ENCODE assay signal across 10 cellular contexts in genomic region chr11:72227316-72228228, GRCh38. TPM values are rescaled to one million over a fixed set of nuclear protein-coding genes. Genes with fewer than 3 reads are reported as not detected.
A peak's percentile ranks its signal among the peaks of the same experiment; 100 is the strongest.
DNase-seq lines count a peak whose midpoint lies in the region; ATAC-seq and TF ChIP-seq lines count a peak whose summit lies in the region.
"Had no signal": no experiment of that assay in that cellular context is flagged by ENCODE, and none has a peak within 500 bp of the region (broad histone marks: within the 10 kb centered on the region; RNA-seq: fewer than 3 reads in every experiment).

No MANE protein-coding gene starts in this region.

- ATAC-seq in left lung, result no peak
- no peak for ATAC-seq in HG02588 (IDR thresholded peaks at IDR 0.05; ENCODE audit: unreplicated experiment)
- no peak for ATAC-seq in GM19023 (IDR thresholded peaks at IDR 0.05; ENCODE audit: unreplicated experiment)

- H3K4me1 ChIP-seq in mammary epithelial cell (ENCODE audit: insufficient read depth, low read length) (peaks cover 33% of the 10 kb centered on the region), trophoblast cell (ENCODE audit: control insufficient read depth in 1 of 2, insufficient read depth in 2 of 2, low read length in 2 of 2) (peaks cover 7 to 15% of the 10 kb centered on the region in 2 experiments), left lung (peaks cover 10 to 25% of the 10 kb centered on the region in 2 donors), MM.1S (ENCODE audit: low read length) (peaks cover under 1% of the 10 kb centered on the region)

- peak overlapping the region; percentile 7 for H3K4me2 ChIP-seq in mammary epithelial cell (ENCODE audit: insufficient read depth, low read depth, low read length)
- H3K4me2 ChIP-seq in trophoblast cell (ENCODE audit: low read length), result no peak overlapping the region
- no peak overlapping the region for H3K4me2 ChIP-seq in MM.1S (ENCODE audit: low read depth, low read length)

- no TSS peak for BruUV-seq in mammary epithelial cell (replicated peaks; lab: Mats Ljungman, UMichigan)

- no peak overlapping the region for H3K14ac ChIP-seq in trophoblast cell (ENCODE audit: low read length)

- WGBS in mammary epithelial cell (ENCODE audit: low coverage, missing lambda C conversion rate), result 37% methylated on average over 12 of the region's 14 CpGs
- no CpG with 5 or more reads among the region's 14 CpGs for WGBS in trophoblast cell (ENCODE audit: extremely low coverage, insufficient coverage, insufficient read length)

- H3F3A ChIP-seq in MM.1S (ENCODE audit: insufficient read depth, low read length), result peaks cover 11% of the 10 kb centered on the region; the same call in 1 of the 2 replicates

- H3K79me1 ChIP-seq in trophoblast cell (ENCODE audit: low read length), result peaks cover 25% of the 10 kb centered on the region

- H2AFZ ChIP-seq in mammary epithelial cell (ENCODE audit: low read depth, low read length) (no peak overlapping the region), trophoblast cell (ENCODE audit: insufficient read depth, low read length, poor library complexity) (no peak overlapping the region), MM.1S (ENCODE audit: low read length) (no peak overlapping the region)

- H3K23ac ChIP-seq in trophoblast cell (ENCODE audit: low read length), result no peak overlapping the region

- no peak overlapping the region for H2BK5ac ChIP-seq in trophoblast cell (ENCODE audit: low read depth, low read length, poor library complexity)

- H2BK12ac ChIP-seq in trophoblast cell (ENCODE audit: low read length), result no peak overlapping the region

- H3K9me3 ChIP-seq in mammary epithelial cell (replicated peaks; ENCODE audit: insufficient read depth, low read length), result no peaks in the 10 kb centered on the region
- H3K9me3 ChIP-seq in trophoblast cell (ENCODE audit: insufficient read depth, low read depth, low read length), result peaks cover 2% of the 10 kb centered on the region
- H3K9me3 ChIP-seq in left lung, result no peaks in the 10 kb centered on the region
- H3K9me3 ChIP-seq in MM.1S (replicated peaks; ENCODE audit: insufficient read depth, low read length), result no peaks in the 10 kb centered on the region
- H3K9me3 ChIP-seq: ovary had no signal

- DNase-seq in DMS79 treated with DMSO at 0.1 percent for 48 hours (lab: John Stamatoyannopoulos, UW) (peak; percentile 93), NCI-H146 treated with DMSO at 0.1 percent for 48 hours (lab: John Stamatoyannopoulos, UW; ENCODE audit: unreplicated experiment) (peak; percentile 95), mammary epithelial cell (peak; percentile 61), trophoblast cell (peak; percentile 78 to 79), left lung (no peak), MM.1S (no peak)

- H3K9me2 ChIP-seq in MM.1S (replicated peaks; ENCODE audit: insufficient read depth, low read length), result no peaks in the 10 kb centered on the region

- H3K36me3 ChIP-seq in mammary epithelial cell (ENCODE audit: insufficient read depth, low read length) (peaks cover 18% of the 10 kb centered on the region), trophoblast cell (ENCODE audit: control insufficient read depth in 1 of 2, insufficient read depth in 2 of 2, low read length in 2 of 2) (peaks cover 58 to 62% of the 10 kb centered on the region in 2 experiments), left lung (peaks cover 4 to 60% of the 10 kb centered on the region in 2 donors), MM.1S (replicated peaks; ENCODE audit: insufficient read depth, low read length) (no peaks in the 10 kb centered on the region)
- H3K36me3 ChIP-seq: ovary had no signal

- H3K27me3 ChIP-seq in mammary epithelial cell (ENCODE audit: insufficient read depth, low read length) (no peaks in the 10 kb centered on the region), trophoblast cell (ENCODE audit: insufficient read depth, low read length) (no peaks in the 10 kb centered on the region), left lung (no peaks in the 10 kb centered on the region), MM.1S (replicated peaks; ENCODE audit: insufficient read depth, low read length) (no peaks in the 10 kb centered on the region)
- H3K27me3 ChIP-seq: ovary had no signal

- H4K12ac ChIP-seq in trophoblast cell (ENCODE audit: low read depth, low read length), result no peak overlapping the region

- no peak overlapping the region for H3K4ac ChIP-seq in trophoblast cell (ENCODE audit: low read depth, low read length)

- intact Hi-C loops in mammary epithelial cell (cut with micrococcal nuclease) (loop anchor here (1.0 to 2.0 kb wide), 2 partner anchors 187 to 203 kb away; no protein-coding TSS in a partner anchor), left lung (cut with DNase I) (no loop called here)

- H3K27ac ChIP-seq in mammary epithelial cell (ENCODE audit: insufficient read depth, low read depth, low read length) (no peak overlapping the region), trophoblast cell (ENCODE audit: low read depth, low read length) (no peak overlapping the region), left lung (no peak overlapping the region), MM.1S (ENCODE audit: low read length) (no peak overlapping the region)
- H3K27ac ChIP-seq: ovary had no signal

- no peak overlapping the region for H3K4me3 ChIP-seq in mammary epithelial cell (replicated peaks in 1 of 3; ENCODE audit: insufficient read depth in 1 of 3, low read depth in 2 of 3, low read length in 3 of 3)
- no peak overlapping the region for H3K4me3 ChIP-seq in trophoblast cell (ENCODE audit: low read depth, low read length)
- H3K4me3 ChIP-seq in left lung, result no peak overlapping the region
- H3K4me3 ChIP-seq in MM.1S (ENCODE audit: low read length), result no peak overlapping the region
- H3K4me3 ChIP-seq: ovary had no signal

- in situ Hi-C loops in mammary epithelial cell (cut with MboI; ENCODE audit: low sequenced_read_pairs in 2 of 2), result no loop called here

- no peak overlapping the region for H4K8ac ChIP-seq in trophoblast cell (ENCODE audit: low read depth, low read length)

- H4K91ac ChIP-seq in trophoblast cell (ENCODE audit: low read depth, low read length), result no peak overlapping the region

- H2AK5ac ChIP-seq in trophoblast cell (ENCODE audit: low read length), result no peak overlapping the region

- no peak overlapping the region for H3K9ac ChIP-seq in mammary epithelial cell (ENCODE audit: insufficient read depth, low read length)
- H3K9ac ChIP-seq in trophoblast cell (ENCODE audit: low read length), result no peak overlapping the region
- no peak overlapping the region for H3K9ac ChIP-seq in MM.1S (ENCODE audit: low read length)

- CTCF ChIA-PET in mammary epithelial cell (lab: Charles Lee; ENCODE audit: low non-redundant PET), result interaction anchor here (0.6 to 1.0 kb wide), 3 partner anchors 10 to 203 kb away, joined by 3 to 8 read pairs (median 5); no protein-coding TSS in a partner anchor

- H3K79me2 ChIP-seq in mammary epithelial cell (ENCODE audit: insufficient read depth, low read length), result peaks cover 29% of the 10 kb centered on the region
- peaks cover 24% of the 10 kb centered on the region for H3K79me2 ChIP-seq in trophoblast cell (ENCODE audit: control insufficient read depth, insufficient read depth, low read length, poor library complexity)
- peaks cover 28% of the 10 kb centered on the region for H3K79me2 ChIP-seq in MM.1S (ENCODE audit: low read length)

- dilution Hi-C loops in mammary epithelial cell (cut with HindIII; ENCODE audit: low sequenced_read_pairs), result no loop called here

- TF ChIP-seq CTCF in mammary epithelial cell (conservative IDR thresholded peaks at IDR 0.05 in 1 of 2, IDR thresholded peaks at IDR 0.05 in 1 of 2; ENCODE audit: extremely low read depth in 1 of 2, insufficient read depth in 1 of 2, low read depth in 1 of 2, low read length in 2 of 2) (no peak), left lung (IDR thresholded peaks at IDR 0.05) (no peak), MM.1S (IDR thresholded peaks at IDR 0.05; ENCODE audit: low read length) (no peak)

- no peaks in the 10 kb centered on the region for H4K20me1 ChIP-seq in mammary epithelial cell (ENCODE audit: insufficient read depth, low read length)
- no peaks in the 10 kb centered on the region for H4K20me1 ChIP-seq in MM.1S (ENCODE audit: insufficient read depth, low read length)

- no peak overlapping the region for H2BK120ac ChIP-seq in trophoblast cell (ENCODE audit: insufficient read depth, low read length, poor library complexity)

- no peak overlapping the region for H3K18ac ChIP-seq in trophoblast cell (ENCODE audit: low read length)

RNA-seq across cellular contexts. Expression of gene INPPL1, which starts 3.0 kb away (rescaled TPM):
- 100 to 1,000 TPM; 111 to 185 TPM for total RNA-seq in mammary epithelial cell
- 65.7 TPM for polyA plus RNA-seq in mammary epithelial cell
- polyA minus RNA-seq in mammary epithelial cell, result 152 TPM
- 128 and 130 TPM in 2 replicates for polyA plus RNA-seq in trophoblast cell (2013)
- total RNA-seq in left lung, result 100 to 1,000 TPM; 159 to 201 TPM

RNA-seq across cellular contexts. Expression of gene FOLR2, which starts 11.0 kb away (rescaled TPM):
- total RNA-seq in mammary epithelial cell (not detected), left lung (10 to 100 TPM; 20.9 to 50.2 TPM)
- not detected for polyA plus RNA-seq in mammary epithelial cell
- polyA minus RNA-seq in mammary epithelial cell, result not detected
- polyA plus RNA-seq in trophoblast cell (2013), result not detected in 2 replicates
- total RNA-seq: glomerular endothelial cell had no signal

RNA-seq across cellular contexts. Expression of gene PHOX2A, which starts 16.4 kb away (rescaled TPM):
- total RNA-seq in mammary epithelial cell (not detected), left lung (not detected)
- not detected for polyA plus RNA-seq in mammary epithelial cell
- not detected for polyA minus RNA-seq in mammary epithelial cell
- polyA plus RNA-seq in trophoblast cell (2013), result 9.5 and 11.0 TPM in 2 replicates
- total RNA-seq: glomerular endothelial cell, ovary had no signal
- polyA plus RNA-seq: ovary had no signal

RNA-seq across cellular contexts. Expression of gene FOLR1, which starts 35.6 kb away (rescaled TPM):
- total RNA-seq in mammary epithelial cell (10 to 100 TPM in 1 of 2 donors, 1 to 10 TPM in 1; 1.6 to 13.5 TPM), left lung (100 to 1,000 TPM in 1 of 2 donors, 10 to 100 TPM in 1; 80.8 to 409 TPM)
- 2.1 TPM for polyA plus RNA-seq in mammary epithelial cell
- 1.9 TPM for polyA minus RNA-seq in mammary epithelial cell
- 33.1 and 40.4 TPM in 2 replicates for polyA plus RNA-seq in trophoblast cell (2013)
- total RNA-seq: glomerular endothelial cell had no signal

Comparison
In these comparisons a context has a peak if more than half of its experiments do, and no peak if none do; other contexts are left out.
1. DNase-seq: peak in DMS79 treated with DMSO at 0.1 percent for 48 hours (single experiment), NCI-H146 treated with DMSO at 0.1 percent for 48 hours (single experiment), mammary epithelial cell (single experiment) and trophoblast cell (2 of 2); none in left lung (0 of 2) and MM.1S (single experiment).
2. RNA of gene FOLR2, which starts 11.0 kb away (total RNA-seq): 20.9 to 50.2 TPM in left lung; not detected in mammary epithelial cell; every median in the first group is over 10 times any median in the second.